In genomic region chr4:54645830-54646229, GRCh38 we compare ENCODE assay signal across 20 cellular contexts.
"Had no signal": no experiment of that assay in that cellular context is flagged by ENCODE, and none has a peak within 500 bp of the region (broad histone marks: within the 10 kb centered on the region; RNA-seq: fewer than 3 reads in every experiment).

No MANE protein-coding gene starts in this region.

- H3K27me3 ChIP-seq: brain microvascular endothelial cell, cardiac muscle cell had no signal

- H3K36me3 ChIP-seq: brain microvascular endothelial cell, cardiac muscle cell had no signal

- H3K27ac ChIP-seq: brain microvascular endothelial cell, cardiac muscle cell had no signal

- ATAC-seq: activated CD4-positive, CD25-positive, alpha-beta regulatory T cell treated with anti-CD3 and anti-CD28 coated beads, Interleukin-2, amount 50 U/mL, for 24 hours; activated CD8-positive, alpha-beta T cell treated with anti-CD3 and anti-CD28 coated beads for 36 hours; activated T-cell treated with anti-CD3 and anti-CD28 coated beads, Interleukin-2, amount 50 U/mL, for 72 hours; K562; Right ventricle myocardium inferior had no signal

- DNase-seq: activated CD4-positive, alpha-beta T cell treated with anti-CD3 and anti-CD28 coated beads for 4 hours; activated CD8-positive, alpha-beta memory T cell treated with anti-CD3 and anti-CD28 coated beads, Interleukin-2, amount 50 U/mL, for 4 hours; activated CD8-positive, alpha-beta T cell treated with anti-CD3 and anti-CD28 coated beads for 36 hours; activated gamma-delta T cell treated with Interleukin-2 at 50 U/mL for 16 hours; activated naive CD4-positive, alpha-beta T cell treated with anti-CD3 and anti-CD28 coated beads, Interleukin-2, amount 10 ng/mL, durations not matched to agents 7 days and 5 days; activated naive CD8-positive, alpha-beta T cell treated with anti-CD3 and anti-CD28 coated beads for 36 hours; activated T-cell treated with anti-CD3 and anti-CD28 coated beads, Interleukin-2, amount 50 U/mL, for 72 hours; brain microvascular endothelial cell; Karpas-422; NCI-H1048; NCI-H187; NCI-H2171; NCI-H345; NCI-H510A; NCI-H526 treated with DMSO at 0.1 percent for 48 hours; RPMI8226 had no signal

- H3K4me3 ChIP-seq: cardiac muscle cell, K562 had no signal
